26 cellular contexts compared by ENCODE assay signal in the genomic region with DNA sequence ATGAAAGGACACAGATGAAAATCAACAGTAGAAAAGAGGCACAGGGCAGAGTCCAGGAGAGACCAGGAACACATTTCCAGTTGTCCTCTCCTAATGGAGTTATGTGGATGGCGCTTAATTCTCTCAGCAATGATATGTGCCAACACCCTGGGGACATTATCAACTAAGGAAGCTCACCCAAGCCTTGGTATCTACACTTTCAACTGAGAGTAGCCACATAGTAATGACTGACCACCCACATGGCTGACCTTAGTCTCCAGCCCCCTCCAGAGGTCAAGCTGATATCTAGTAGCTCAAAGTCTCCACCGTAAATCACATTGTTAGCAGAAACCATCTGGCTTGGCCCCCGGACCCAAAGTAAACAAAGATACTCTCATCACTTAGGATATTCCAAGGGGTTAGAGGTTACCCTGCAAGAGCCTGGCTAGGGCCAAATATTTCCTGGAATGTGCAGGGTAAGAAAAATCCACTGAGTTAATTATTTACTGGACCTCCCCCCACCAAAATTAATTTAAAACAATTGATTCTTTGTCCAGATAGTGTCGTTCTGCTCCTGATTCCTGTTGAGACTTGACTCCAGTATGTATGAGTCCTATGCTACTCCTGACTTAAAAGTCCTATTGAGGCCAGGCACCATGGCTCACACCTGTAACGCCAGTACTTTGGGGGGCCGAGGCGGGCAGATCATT. TPM values are rescaled to one million over a fixed set of nuclear protein-coding genes. Genes with fewer than 3 reads are reported as not detected.
"Had no signal": no experiment of that assay in that cellular context is flagged by ENCODE, and none has a peak within 500 bp of the region (broad histone marks: within the 10 kb centered on the region; RNA-seq: fewer than 3 reads in every experiment).

No MANE protein-coding gene starts in this region.

- H3K79me2 ChIP-seq: hepatocyte had no signal

- H3K4me2 ChIP-seq: hepatocyte had no signal

- H3K27me3 Mint-ChIP-seq: T-cell had no signal

- H3K36me3 ChIP-seq: esophagus squamous epithelium, tibial nerve, uterus had no signal

- DNase-seq: activated CD4-positive, alpha-beta T cell treated with anti-CD3 and anti-CD28 coated beads, Interleukin-2, amount 50 U/mL, for 48 hours; activated naive CD4-positive, alpha-beta T cell; activated naive CD8-positive, alpha-beta T cell treated with anti-CD3 and anti-CD28 coated beads for 36 hours; amygdala; dermis blood vessel endothelial cell; effector memory CD4-positive, alpha-beta T cell; esophagus squamous epithelium; left cardiac atrium; midbrain; nucleus accumbens; posterior cingulate gyrus; stimulated activated CD4-positive, alpha-beta T cell treated with anti-CD3 and anti-CD28 coated beads, Interleukin-15, amount 100 ng/mL, for 24 hours; stimulated activated CD4-positive, alpha-beta T cell treated with anti-CD3 and anti-CD28 coated beads, Interleukin-2, amount 100 ng/mL, for 48 hours; T-cell; T1000; uterus had no signal

- H3K9me3 Mint-ChIP-seq: nephron; stimulated activated naive CD8-positive, alpha-beta T cell treated with anti-CD3 and anti-CD28 coated beads, Interleukin-15, Interleukin-2, amounts not matched to agents 100 ng/mL and 50 ng/mL, for 24 hours; T-cell had no signal

- H3K27ac ChIP-seq: esophagus squamous epithelium, hepatocyte, tibial nerve, uterus, VCaP had no signal

- H3K27ac Mint-ChIP-seq: activated naive CD8-positive, alpha-beta T cell treated with anti-CD3 and anti-CD28 coated beads for 36 hours; activated T-helper 1 cell treated with anti-CD3 and anti-CD28 coated beads, Interleukin-12 subunit alpha, Interleukin-12 subunit beta, Interleukin-2, Interleukin-4 antibody, amounts not matched to agents 30 ng/mL and 10 ng/mL and 1 ng/mL, durations not matched to agents 14 hours and 24 hours and 36 hours; nephron; stimulated activated naive CD8-positive, alpha-beta T cell treated with anti-CD3 and anti-CD28 coated beads, Interleukin-15, Interleukin-2, amounts not matched to agents 100 ng/mL and 50 ng/mL, for 24 hours; T-cell had no signal

- H3K4me3 ChIP-seq: esophagus squamous epithelium, hepatocyte, lung, tibial nerve, uterus had no signal

- H3K27me3 ChIP-seq: esophagus squamous epithelium, hepatocyte, tibial nerve, uterus had no signal

- H3K36me3 Mint-ChIP-seq: T-cell had no signal

- ATAC-seq: left cardiac atrium, T-cell had no signal

- H2AFZ ChIP-seq: hepatocyte had no signal

- H3K4me3 Mint-ChIP-seq: activated naive CD8-positive, alpha-beta T cell treated with anti-CD3 and anti-CD28 coated beads for 36 hours; activated T-helper 1 cell treated with anti-CD3 and anti-CD28 coated beads, Interleukin-12 subunit alpha, Interleukin-12 subunit beta, Interleukin-2, Interleukin-4 antibody, amounts not matched to agents 30 ng/mL and 10 ng/mL and 1 ng/mL, durations not matched to agents 14 hours and 24 hours and 36 hours; nephron; stimulated activated naive CD8-positive, alpha-beta T cell treated with anti-CD3 and anti-CD28 coated beads, Interleukin-15, Interleukin-2, amounts not matched to agents 100 ng/mL and 50 ng/mL, for 24 hours; T-cell had no signal

- H3K9me3 ChIP-seq: esophagus squamous epithelium, tibial nerve, uterus had no signal

RNA-seq across cellular contexts. Expression of a gene that starts 24.8 kb away (rescaled TPM):
- total RNA-seq: activated naive CD8-positive, alpha-beta T cell treated with anti-CD3 and anti-CD28 coated beads for 36 hours; activated T-helper 1 cell treated with anti-CD3 and anti-CD28 coated beads, Interleukin-12 subunit alpha, Interleukin-12 subunit beta, Interleukin-2, Interleukin-4 antibody, amounts not matched to agents 30 ng/mL and 10 ng/mL and 1 ng/mL, durations not matched to agents 14 hours and 24 hours and 36 hours; cardiac septum; dermis blood vessel endothelial cell; esophagus squamous epithelium; glomerular endothelial cell; hepatocyte; left cardiac atrium; skeletal muscle tissue; T-cell; tibial nerve; uterus had no signal
- polyA plus RNA-seq: hepatocyte, lung had no signal
